ENCODE assay signal across 1 cellular context in genomic region chr14:70664698-70665447, GRCh38.
TF ChIP-seq lines count a peak whose summit lies in the region.

No MANE protein-coding gene starts in this region.

TF ChIP-seq in GM12878, 131 proteins besides CTCF, POLR2A, EP300 and RAD21:
- TF ChIP-seq E2F8 (IDR thresholded peaks at IDR 0.05; ENCODE audit: low read depth, partially characterized antibody) (no peak), IKZF2 (IDR thresholded peaks at IDR 0.05) (no peak), YY1 (IDR thresholded peaks at IDR 0.05; ENCODE audit: low read depth, low read length) (no peak), RELA (IDR thresholded peaks at IDR 0.05; ENCODE audit: borderline replicate concordance, partially characterized antibody) (peak; percentile 5), PAX5 (IDR thresholded peaks at IDR 0.05; ENCODE audit: borderline replicate concordance, low read depth, low read length) (peak; percentile 59; the same call in 1 of the 2 replicates), ZNF24 (IDR thresholded peaks at IDR 0.05) (no peak), EED (IDR thresholded peaks at IDR 0.05; ENCODE audit: low read depth) (0 out of 2 replicates have a peak, but pooled peaks have one; percentile 19), CBX5 (IDR thresholded peaks at IDR 0.05; ENCODE audit: low read depth) (no peak), YBX1 (IDR thresholded peaks at IDR 0.05) (no peak), JUNB (IDR thresholded peaks at IDR 0.05) (no peak), BACH1 (IDR thresholded peaks at IDR 0.05; ENCODE audit: borderline replicate concordance) (no peak), ZNF207 (IDR thresholded peaks at IDR 0.05; ENCODE audit: borderline replicate concordance) (no peak), PRDM15 (CRISPR knock-in tag; IDR thresholded peaks at IDR 0.05) (no peak), TCF3 (IDR thresholded peaks at IDR 0.05; ENCODE audit: borderline replicate concordance, insufficient read depth, low read depth, low read length) (0 out of 2 replicates have a peak, but pooled peaks have one; percentile 40), ETV6 (conservative IDR thresholded peaks at IDR 0.05 in 1 of 2, IDR thresholded peaks at IDR 0.05 in 1 of 2; ENCODE audit: borderline replicate concordance in 1 of 2, low read depth in 1 of 2) (no peak), IKZF1 (conservative IDR thresholded peaks at IDR 0.05) (0 out of 2 replicates have a peak, but pooled peaks have one; percentile 47), CEBPB (IDR thresholded peaks at IDR 0.05; ENCODE audit: borderline replicate concordance in 1 of 2, low read depth in 2 of 2, low read length in 2 of 2) (no peak), IRF5 (IDR thresholded peaks at IDR 0.05; ENCODE audit: borderline replicate concordance) (no peak), E2F4 (IDR thresholded peaks at IDR 0.05; ENCODE audit: low read depth, low read length) (no peak), EGR1 (IDR thresholded peaks at IDR 0.05; ENCODE audit: borderline replicate concordance in 1 of 2, low read depth in 2 of 2, low read length in 2 of 2) (no peak), CHD4 (IDR thresholded peaks at IDR 0.05) (no peak), KAT2A (conservative IDR thresholded peaks at IDR 0.05; ENCODE audit: control insufficient read depth, low read depth, low read length) (no peak)
- TF ChIP-seq, protein P1, sequence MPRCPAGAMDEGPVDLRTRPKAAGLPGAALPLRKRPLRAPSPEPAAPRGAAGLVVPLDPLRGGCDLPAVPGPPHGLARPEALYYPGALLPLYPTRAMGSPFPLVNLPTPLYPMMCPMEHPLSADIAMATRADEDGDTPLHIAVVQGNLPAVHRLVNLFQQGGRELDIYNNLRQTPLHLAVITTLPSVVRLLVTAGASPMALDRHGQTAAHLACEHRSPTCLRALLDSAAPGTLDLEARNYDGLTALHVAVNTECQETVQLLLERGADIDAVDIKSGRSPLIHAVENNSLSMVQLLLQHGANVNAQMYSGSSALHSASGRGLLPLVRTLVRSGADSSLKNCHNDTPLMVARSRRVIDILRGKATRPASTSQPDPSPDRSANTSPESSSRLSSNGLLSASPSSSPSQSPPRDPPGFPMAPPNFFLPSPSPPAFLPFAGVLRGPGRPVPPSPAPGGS (IDR thresholded peaks at IDR 0.05; ENCODE audit: borderline replicate concordance, insufficient read depth, low read depth, low read length, poor library complexity, severe bottlenecking): peak; percentile 39
TF ChIP-seq in GM12878: peak in this region for 6.
